In genomic region chr3:63864008-63864871, GRCh38 we compare ENCODE assay signal across 8 cellular contexts. TPM values are rescaled to one million over a fixed set of nuclear protein-coding genes. Genes with fewer than 3 reads are reported as not detected.
DNase-seq lines count a peak whose midpoint lies in the region; ATAC-seq, FAIRE-seq and TF ChIP-seq lines count a peak whose summit lies in the region.

No MANE protein-coding gene starts in this region.

- H3K27me3 ChIP-seq in OCI-LY3 (ENCODE audit: low read depth, low read length): no peaks in the 10 kb centered on the region
- no peaks in the 10 kb centered on the region for H3K27me3 ChIP-seq in pancreas
- H3K27me3 ChIP-seq in upper lobe of right lung: no peaks in the 10 kb centered on the region

- H3K9ac ChIP-seq in OCI-LY3 (ENCODE audit: low read length): peak overlapping the region; percentile 91

- TF ChIP-seq CTCF in OCI-LY3 (IDR thresholded peaks at IDR 0.05; ENCODE audit: low read depth, low read length) (no peak), pancreas (IDR thresholded peaks at IDR 0.05) (no peak), upper lobe of right lung (IDR thresholded peaks at IDR 0.05) (no peak)

- WGBS in pancreas, 2 donors: 0 to 1% methylated on average over 61 to 90 of the region's 90 CpGs

- ATAC-seq in HG02798 (IDR thresholded peaks at IDR 0.05; ENCODE audit: poor library complexity, unreplicated experiment) (peak; percentile 61), pancreas (peak; percentile 63 to 78 (median 69)), upper lobe of right lung (peak; percentile 79)

- peak; percentile 29 for DNase-seq in NCI-H510A treated with DMSO at 0.1 percent for 48 hours (lab: John Stamatoyannopoulos, UW)
- no peak for DNase-seq in NCI-H510A (lab: John Stamatoyannopoulos, UW)
- DNase-seq in activated gamma-delta T cell treated with anti-CD3 and anti-CD28 coated beads, Interleukin-2, amount 50 U/mL, for 16 hours (ENCODE audit: low read depth): peak; percentile 35
- peak in 38 of 42 donors; percentile 8 to 67 (median 38) for DNase-seq in head of caudate nucleus
- DNase-seq in pancreas: peak; percentile 38 to 81 (median 54)
- peak; percentile 77 for DNase-seq in upper lobe of right lung

- peaks cover 11% of the 10 kb centered on the region; the same call in 1 of the 2 replicates for H4K20me1 ChIP-seq in OCI-LY3 (ENCODE audit: insufficient read depth, low read length)

- H2AFZ ChIP-seq in OCI-LY3 (ENCODE audit: low read depth, low read length): peak overlapping the region; percentile 62; the same call in 1 of the 2 replicates

- peaks cover 97% of the 10 kb centered on the region for H3K79me2 ChIP-seq in OCI-LY3 (ENCODE audit: low read length)

- peak overlapping the region; percentile 71 for H3K27ac ChIP-seq in OCI-LY3 (ENCODE audit: low read length)
- peak overlapping the region; percentile 59 to 88 (median 82) for H3K27ac ChIP-seq in pancreas
- peak overlapping the region; percentile 92 for H3K27ac ChIP-seq in upper lobe of right lung

- H3K4me1 ChIP-seq in OCI-LY3 (ENCODE audit: low read length) (peaks cover 28% of the 10 kb centered on the region), pancreas (peaks cover 16 to 24% (median 21%) of the 10 kb centered on the region in 3 donors), upper lobe of right lung (peaks cover 12% of the 10 kb centered on the region)

- H3K4me3 ChIP-seq in OCI-LY3 (ENCODE audit: low read length) (peak overlapping the region; percentile 85), pancreas (peak overlapping the region; percentile 88 to 95 (median 91)), upper lobe of right lung (peak overlapping the region; percentile 88)

- intact Hi-C loops in head of caudate nucleus (cut with DNase I) (no loop called here), pancreas (cut with DNase I) (no loop called here), upper lobe of right lung (cut with DNase I) (no loop called here)

- peaks cover 11% of the 10 kb centered on the region for H3K36me3 ChIP-seq in OCI-LY3 (replicated peaks; ENCODE audit: low read depth, low read length)
- H3K36me3 ChIP-seq in pancreas: no peaks in the 10 kb centered on the region
- no peaks in the 10 kb centered on the region for H3K36me3 ChIP-seq in upper lobe of right lung

- H3K4me2 ChIP-seq in OCI-LY3 (ENCODE audit: low read length): peak overlapping the region; percentile 90

- H3K9me3 ChIP-seq in OCI-LY3 (ENCODE audit: insufficient read depth, low read length): no peaks in the 10 kb centered on the region
- no peaks in the 10 kb centered on the region for H3K9me3 ChIP-seq in pancreas
- no peaks in the 10 kb centered on the region for H3K9me3 ChIP-seq in upper lobe of right lung

- no peak for FAIRE-seq in pancreas (lab: Jason Lieb, UNC)

RNA-seq across cellular contexts. Expression of gene ATXN7, which starts 0.6 kb away (rescaled TPM):
- total RNA-seq in pancreas: 10 to 100 TPM; 22.8 to 40.4 (median 28.3) TPM
- 10 to 100 TPM in 1 of 2 donors, 1 to 10 TPM in 1; 7.3 to 15.8 TPM for polyA plus RNA-seq in pancreas
- 35.5 TPM for total RNA-seq in upper lobe of right lung

RNA-seq across cellular contexts. Expression of gene THOC7, which starts 0.6 kb away (rescaled TPM):
- 10 to 100 TPM; 33.6 to 44.0 (median 39.5) TPM for total RNA-seq in pancreas
- polyA plus RNA-seq in pancreas: 10 to 100 TPM; 47.6 to 86.7 TPM
- 46.9 TPM for total RNA-seq in upper lobe of right lung

RNA-seq across cellular contexts. Expression of gene C3orf49, which starts 45.1 kb away (rescaled TPM):
- total RNA-seq in pancreas: not detected
- polyA plus RNA-seq in pancreas: not detected
- total RNA-seq in upper lobe of right lung: not detected

RNA-seq across cellular contexts. Expression of gene SCAANT1, which starts 47.9 kb away (rescaled TPM):
- total RNA-seq in pancreas (not detected), upper lobe of right lung (not detected)
- not detected for polyA plus RNA-seq in pancreas
